Comparison of ENCODE assay signal across 8 cellular contexts in genomic region chr5:122846051-122846567, GRCh38. TPM values are rescaled to one million over a fixed set of nuclear protein-coding genes. Genes with fewer than 3 reads are reported as not detected.
DNase-seq lines count a peak whose midpoint lies in the region; ATAC-seq, FAIRE-seq and TF ChIP-seq lines count a peak whose summit lies in the region.

No MANE protein-coding gene starts in this region.

- POLR2A ChIA-PET in HepG2 (lab: Yijun Ruan, JAX), result interaction anchor here (0.7 to 2.2 kb wide), 3 partner anchors 69 to 667 kb away, joined by 3 to 8 read pairs (median 4); partner anchors contain the start of gene SNX2

- H3K27ac ChIP-seq in HepG2 (ENCODE audit: extremely low read length, insufficient read depth, low read length), result peak overlapping the region; percentile 96
- peak overlapping the region; percentile 83 to 89 for H3K27ac ChIP-seq in tibial artery

- TF ChIP-seq RAD21 in HepG2 (CRISPR knock-in tag; IDR thresholded peaks at IDR 0.05), result no peak

- peak overlapping the region; percentile 78 for H3K4me2 ChIP-seq in HepG2 (ENCODE audit: low read depth, low read length)

- peak in 1 of 2 experiments; percentile 54; a peak in 1 of 4 replicates for TF ChIP-seq EP300 in HepG2 (IDR thresholded peaks at IDR 0.05; ENCODE audit: low read depth in 2 of 2, low read length in 2 of 2)
- no peak for TF ChIP-seq EP300 in HepG2 (CRISPR knock-in tag; IDR thresholded peaks at IDR 0.05; ENCODE audit: borderline replicate concordance)

- H3K36me3 ChIP-seq in HepG2 (replicated peaks in 1 of 2; ENCODE audit: control insufficient read depth in 1 of 2, insufficient read depth in 2 of 2, low read length in 2 of 2), result no peaks in the 10 kb centered on the region
- H3K36me3 ChIP-seq in tibial artery, result no peaks in the 10 kb centered on the region

- peaks cover 0 to 10% (median 0%) of the 10 kb centered on the region in 5 experiments for H3K9me3 Mint-ChIP-seq in brain

- H3K4me3 ChIP-seq in LNCaP clone FGC (ENCODE audit: low read depth, low read length) (peak overlapping the region; percentile 68), HepG2 (replicated peaks in 1 of 3; ENCODE audit: insufficient read depth in 1 of 3, low read depth in 2 of 3, low read length in 3 of 3) (peak overlapping the region; percentile 70 to 91 (median 79)), tibial artery (peak overlapping the region; percentile 76 to 84)

- FAIRE-seq in HepG2 (lab: Jason Lieb, UNC), result peak; percentile 60

- CTCF ChIA-PET in HepG2 (lab: Yijun Ruan, JAX; ENCODE audit: low intra/inter-chr PET ratio, low total read pairs), result no interaction called here

- in situ Hi-C loops in HepG2 (cut with HindIII; ENCODE audit: extremely low pct_ligation_motif_present, low pct_unique_long_range_greater_than_20kb), result no loop called here

- no peaks in the 10 kb centered on the region for H3K9me3 ChIP-seq in HepG2 (ENCODE audit: low read length)
- no peaks in the 10 kb centered on the region for H3K9me3 ChIP-seq in tibial artery

- H3K36me3 Mint-ChIP-seq in brain, result peaks cover 9% of the 10 kb centered on the region

- no peak; a peak in 1 of 4 replicates for TF ChIP-seq POLR2A in HepG2 (IDR thresholded peaks at IDR 0.05; ENCODE audit: insufficient read depth in 1 of 2, low read depth in 2 of 2, low read length in 2 of 2)

- TF ChIP-seq CTCF in LNCaP clone FGC (IDR thresholded peaks at IDR 0.05; ENCODE audit: control insufficient read depth, extremely low read depth, insufficient read depth) (no peak), brain (conservative IDR thresholded peaks at IDR 0.05) (no peak), HepG2 (CRISPR knock-in tag; IDR thresholded peaks at IDR 0.05) (no peak), tibial artery (IDR thresholded peaks at IDR 0.05) (no peak)

- peaks cover 30% of the 10 kb centered on the region for H3K4me1 Mint-ChIP-seq in brain

- WGBS in HepG2 (ENCODE audit: low lambda C conversion rate), result under 1% methylated on average over 6 of the region's 6 CpGs

- H3K27ac Mint-ChIP-seq in brain, result peak overlapping the region; percentile 71 to 94 (median 88)

- BruUV-seq in HepG2 (replicated peaks; lab: Mats Ljungman, UMichigan), result TSS peak; percentile 54

- peak overlapping the region; percentile 84 for H3K9ac ChIP-seq in HepG2 (ENCODE audit: insufficient read depth, low read depth, low read length)

- no peaks in the 10 kb centered on the region; a peak in 1 of 5 replicates for H3K27me3 ChIP-seq in HepG2 (ENCODE audit: control insufficient read depth in 1 of 2, insufficient read depth in 2 of 2, low read length in 2 of 2)
- no peaks in the 10 kb centered on the region for H3K27me3 ChIP-seq in tibial artery

- H3K27me3 Mint-ChIP-seq in brain, result peaks cover 4% of the 10 kb centered on the region

- H3K4me1 ChIP-seq in HepG2 (ENCODE audit: insufficient read depth, low read length) (peaks cover 65% of the 10 kb centered on the region), tibial artery (peaks cover 0 to 37% (median 14%) of the 10 kb centered on the region in 4 donors)

- H2AFZ ChIP-seq in HepG2 (ENCODE audit: low read length), result no peak overlapping the region

- intact Hi-C loops in HepG2 (cut with micrococcal nuclease; ENCODE audit: unreplicated experiment) (loop anchor here (1.0 to 10.0 kb wide), 4 partner anchors 71 to 669 kb away; partner anchors contain the start of genes CSNK1G3, PPIC and SNX2), tibial artery (cut with DNase I; ENCODE audit: low total_unique reads) (loop anchor here (10.0 kb wide), 1 partner anchor 71 kb away; the partner anchor contains the start of gene SNX2)

- peak; percentile 80 for DNase-seq in EL
- DNase-seq in LNCaP clone FGC (ENCODE audit: low read depth), result no peak
- DNase-seq in HepG2 (ENCODE audit: low spot score), result peak; percentile 84
- no peak for DNase-seq in tibial artery

- peak overlapping the region; percentile 83 to 92 (median 87) for H3K4me3 Mint-ChIP-seq in brain

- H4K20me1 ChIP-seq in HepG2 (ENCODE audit: insufficient read depth, low read length), result no peaks in the 10 kb centered on the region

- peak; percentile 58 for ATAC-seq in HepG2
- no peak for ATAC-seq in HG02610 (IDR thresholded peaks at IDR 0.05; ENCODE audit: unreplicated experiment)
- ATAC-seq in GM21390 (IDR thresholded peaks at IDR 0.05; ENCODE audit: unreplicated experiment), result no peak
- ATAC-seq in HG02571 (IDR thresholded peaks at IDR 0.05; ENCODE audit: unreplicated experiment), result no peak

- H3K79me2 ChIP-seq in HepG2 (ENCODE audit: insufficient read depth, low read length), result no peaks in the 10 kb centered on the region

TF ChIP-seq in HepG2, 621 proteins besides CTCF, POLR2A, EP300 and RAD21 (continues in another document):
- TF ChIP-seq ZBTB7B (CRISPR knock-in tag; IDR thresholded peaks at IDR 0.05) (0 out of 2 replicates have a peak, but pooled peaks have one; percentile 10), LBX2 (CRISPR knock-in tag; IDR thresholded peaks at IDR 0.05; ENCODE audit: borderline replicate concordance) (no peak), NFKBIZ (CRISPR knock-in tag; IDR thresholded peaks at IDR 0.05) (no peak), ZNF552 (CRISPR knock-in tag; IDR thresholded peaks at IDR 0.05; ENCODE audit: borderline replicate concordance) (no peak), CBFB (CRISPR knock-in tag; IDR thresholded peaks at IDR 0.05) (no peak), ZNF891 (CRISPR knock-in tag; IDR thresholded peaks at IDR 0.05) (no peak), KDM5B (CRISPR knock-in tag; IDR thresholded peaks at IDR 0.05; ENCODE audit: borderline replicate concordance) (no peak), KLF15 (CRISPR knock-in tag; IDR thresholded peaks at IDR 0.05; ENCODE audit: borderline replicate concordance) (no peak), JUNB (CRISPR knock-in tag; IDR thresholded peaks at IDR 0.05; ENCODE audit: borderline replicate concordance) (no peak), ZNF674 (CRISPR knock-in tag; IDR thresholded peaks at IDR 0.05; ENCODE audit: low read depth) (no peak), ZBTB42 (CRISPR knock-in tag; IDR thresholded peaks at IDR 0.05) (no peak), PHB2 (IDR thresholded peaks at IDR 0.05; ENCODE audit: partially characterized antibody) (no peak), WIZ (CRISPR knock-in tag; IDR thresholded peaks at IDR 0.05) (no peak), ADNP (CRISPR knock-in tag; IDR thresholded peaks at IDR 0.05) (no peak), TOE1 (CRISPR knock-in tag; IDR thresholded peaks at IDR 0.05) (no peak), ZNF766 (CRISPR knock-in tag; IDR thresholded peaks at IDR 0.05; ENCODE audit: borderline replicate concordance) (0 out of 2 replicates have a peak, but pooled peaks have one; percentile 42), SRSF4 (IDR thresholded peaks at IDR 0.05; ENCODE audit: low read depth, low read length, poor library complexity, severe bottlenecking) (no peak), DBP (CRISPR knock-in tag; IDR thresholded peaks at IDR 0.05; ENCODE audit: not compliant biosample characterization) (no peak), RAD51 (IDR thresholded peaks at IDR 0.05; ENCODE audit: borderline replicate concordance) (no peak), SOX13 (IDR thresholded peaks at IDR 0.05) (no peak), SOX13 (CRISPR knock-in tag; conservative IDR thresholded peaks at IDR 0.05 in 1 of 2, IDR thresholded peaks at IDR 0.05 in 1 of 2) (peak in 1 of 2 experiments; percentile 37; a peak in 1 of 4 replicates), CAMTA2 (CRISPR knock-in tag; IDR thresholded peaks at IDR 0.05; ENCODE audit: borderline replicate concordance) (no peak), TBX2 (CRISPR knock-in tag; IDR thresholded peaks at IDR 0.05; ENCODE audit: borderline replicate concordance) (no peak), DR1 (CRISPR knock-in tag; IDR thresholded peaks at IDR 0.05) (no peak), ZNF10 (CRISPR knock-in tag; IDR thresholded peaks at IDR 0.05; ENCODE audit: borderline replicate concordance, low read depth) (no peak), SALL2 (CRISPR knock-in tag; IDR thresholded peaks at IDR 0.05) (no peak)

RNA-seq across cellular contexts. Expression of gene SNX24, which starts 0.7 kb away (rescaled TPM):
- 9.2 TPM for polyA plus RNA-seq in brain (ENCODE audit: insufficient read depth, low read depth, low replicate concordance)
- 23.7 and 29.2 TPM in 2 replicates for total RNA-seq in HepG2 (2016; rRNA removed; fragmentation: Illumina TruSeq; extraction: Trizol)
- total RNA-seq in HepG2 (2016; cell fraction: cytosol; rRNA removed; fragmentation: Illumina TruSeq; extraction: Trizol; ENCODE audit: low read depth), result 22.5 and 24.9 TPM in 2 replicates
- 23.6 and 26.5 TPM in 2 replicates for total RNA-seq in HepG2 (2016; cell fraction: insoluble cytoplasmic fraction; rRNA removed; fragmentation: Illumina TruSeq; extraction: Trizol)
- 31.1 and 36.2 TPM in 2 replicates for total RNA-seq in HepG2 (2016; cell fraction: membrane; rRNA removed; fragmentation: Illumina TruSeq; extraction: Trizol)
- total RNA-seq in HepG2 (2016; cell fraction: nucleus; rRNA removed; fragmentation: Illumina TruSeq; extraction: Trizol), result 16.0 and 18.5 TPM in 2 replicates
- 7.2 and 7.8 TPM in 2 replicates for polyA plus RNA-seq in HepG2 (2011; rRNA removed)
- polyA plus RNA-seq in HepG2 (2011; cell fraction: cytosol; rRNA removed), result 4.3 and 6.5 TPM in 2 replicates
- 4.3 and 7.3 TPM in 2 replicates for polyA plus RNA-seq in HepG2 (2011; cell fraction: nucleus; rRNA removed)
- 15.6 and 17.8 TPM in 2 replicates for polyA plus RNA-seq in HepG2 (2012)
- 32.2 and 32.6 TPM in 2 replicates for polyA plus RNA-seq in HepG2 (2016; cell fraction: cytosol; fragmentation: Illumina TruSeq; extraction: Trizol; ENCODE audit: low read depth)
- 27.7 and 29.9 TPM in 2 replicates for polyA plus RNA-seq in HepG2 (2016; cell fraction: insoluble cytoplasmic fraction; fragmentation: Illumina TruSeq; extraction: Trizol; ENCODE audit: low read depth)
- 35.2 and 37.5 TPM in 2 replicates for polyA plus RNA-seq in HepG2 (2016; cell fraction: membrane; fragmentation: Illumina TruSeq; extraction: Trizol; ENCODE audit: low read depth)
- 19.2 and 19.8 TPM in 2 replicates for polyA plus RNA-seq in HepG2 (2016; cell fraction: nucleus; fragmentation: Illumina TruSeq; extraction: Trizol; ENCODE audit: insufficient read depth, low read depth)
- 2.5 and 4.8 TPM in 2 replicates for polyA minus RNA-seq in HepG2 (2011; rRNA and poly(A)+ RNA removed; ENCODE audit: low replicate concordance)
- 5.9 and 7.8 TPM in 2 replicates for polyA minus RNA-seq in HepG2 (2011; cell fraction: cytosol; rRNA and poly(A)+ RNA removed)
- polyA minus RNA-seq in HepG2 (2011; cell fraction: nucleus; rRNA and poly(A)+ RNA removed), result 11.8 and 17.7 TPM in 2 replicates

Comparison
In these comparisons a context has a peak if more than half of its experiments do, and no peak if none do; other contexts are left out.
1. DNase-seq: peak in EL (single experiment) and HepG2 (single experiment); none in LNCaP clone FGC (single experiment) and tibial artery (0 of 2).
2. Peak in every context shown above with its lines, with median percentiles within 50 percentile points of each other: H3K4me3 ChIP-seq.